In the genomic region with DNA sequence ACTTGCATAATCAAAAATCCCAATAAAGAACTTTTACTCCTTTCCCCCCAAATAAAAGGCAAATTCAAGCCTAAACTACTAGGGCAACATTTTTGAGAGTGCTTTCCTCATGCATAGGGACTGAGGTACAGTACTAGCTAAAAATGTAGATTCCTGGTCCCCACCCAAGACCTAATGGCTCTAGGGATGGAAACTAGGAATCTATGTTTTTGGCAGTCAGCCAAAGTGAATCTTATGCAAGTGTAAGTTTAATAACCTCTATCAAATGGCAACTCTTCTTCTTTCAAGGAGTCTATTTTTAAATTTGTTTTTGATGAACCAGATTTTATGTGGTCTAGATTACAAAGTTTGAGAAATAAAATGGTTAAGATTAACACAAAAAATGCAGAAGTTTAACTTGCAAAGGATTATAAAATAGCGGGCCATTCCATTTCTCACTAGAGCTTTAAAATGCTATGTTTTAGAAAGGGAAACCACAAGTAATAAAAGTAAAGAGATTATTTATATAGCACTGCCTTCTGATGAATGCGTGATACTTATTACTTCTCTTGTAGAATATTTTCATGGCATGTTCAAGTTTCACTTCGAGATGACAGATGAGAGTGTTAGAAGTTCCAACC, we compare ENCODE assay signal across 32 cellular contexts.
DNase-seq lines count a peak whose midpoint lies in the region; ATAC-seq, FAIRE-seq and TF ChIP-seq lines count a peak whose summit lies in the region.
"Had no signal": no experiment of that assay in that cellular context is flagged by ENCODE, and none has a peak within 500 bp of the region (broad histone marks: within the 10 kb centered on the region; RNA-seq: fewer than 3 reads in every experiment).

No MANE protein-coding gene starts in this region.

- no peak overlapping the region for H3K4me3 ChIP-seq in breast epithelium
- no peak overlapping the region for H3K4me3 ChIP-seq in effector memory CD4-positive, alpha-beta T cell (ENCODE audit: insufficient read depth, low read depth, low read length, poor library complexity, severe bottlenecking)
- H3K4me3 ChIP-seq: left ventricle myocardium inferior, thoracic aorta, vagina had no signal

- intact Hi-C loops in MCF 10A (cut with micrococcal nuclease), result no loop called here
- intact Hi-C loops in breast epithelium (cut with DNase I; ENCODE audit: low total_unique reads), result no loop called here

- no peak overlapping the region for H3K27ac ChIP-seq in breast epithelium
- H3K27ac ChIP-seq in effector memory CD4-positive, alpha-beta T cell (ENCODE audit: insufficient read depth, low read length, poor library complexity, severe bottlenecking), result no peak overlapping the region
- H3K27ac ChIP-seq: foreskin keratinocyte, left ventricle myocardium inferior, parathyroid adenoma, RWPE1, thoracic aorta, vagina had no signal

- H3K27ac Mint-ChIP-seq in MCF 10A (ENCODE audit: low read depth, unreplicated experiment), result no peak overlapping the region
- H3K27ac Mint-ChIP-seq: effector memory CD8-positive, alpha-beta T cell; stimulated activated naive CD8-positive, alpha-beta T cell treated with anti-CD3 and anti-CD28 coated beads, Interleukin-15, amount 100 ng/mL, for 72 hours had no signal

- no peaks in the 10 kb centered on the region for H3K36me3 Mint-ChIP-seq in MCF 10A (ENCODE audit: insufficient read depth, unreplicated experiment)

- CTCF ChIA-PET in MCF 10A (lab: Yijun Ruan, JAX), result no interaction called here

- POLR2A ChIA-PET in MCF 10A (lab: Yijun Ruan, JAX), result no interaction called here

- DNase-seq in MCF 10A (ENCODE audit: unreplicated experiment), result peak; percentile 24
- DNase-seq in breast epithelium (ENCODE audit: low spot score in 2 of 2), result no peak
- peak; percentile 46 for DNase-seq in NCI-H2171 (lab: John Stamatoyannopoulos, UW)
- no peak for DNase-seq in effector memory CD4-positive, alpha-beta T cell
- DNase-seq in stimulated activated CD4-positive, alpha-beta T cell treated with anti-CD3 and anti-CD28 coated beads, Interleukin-12 subunit alpha, Interleukin-12 subunit beta, amount 100 ng/mL, for 4 hours, result no peak
- DNase-seq in SHP77 treated with DMSO at 0.1 percent for 48 hours (lab: John Stamatoyannopoulos, UW), result no peak
- DNase-seq: activated gamma-delta T cell treated with Interleukin-2 at 50 U/mL for 16 hours; activated T-cell treated with anti-CD3 and anti-CD28 coated beads, Interleukin-2, amount 50 U/mL, for 4 hours; caudate nucleus; cortex of kidney; effector memory CD8-positive, alpha-beta T cell; foreskin keratinocyte; head of caudate nucleus; Kasumi-1; left ventricle myocardium inferior; MV-4-11; NCI-H187; NCI-H774; stimulated activated CD4-positive, alpha-beta T cell treated with anti-CD3 and anti-CD28 coated beads, Interleukin-2, amount 100 ng/mL, for 24 hours; stimulated activated naive CD8-positive, alpha-beta T cell treated with anti-CD3 and anti-CD28 coated beads, Interleukin-15, amount 100 ng/mL, for 72 hours; T-helper 1 cell had no signal

- BruUV-seq in MCF 10A (replicated peaks; lab: Mats Ljungman, UMichigan), result no TSS peak

- H3K4me1 ChIP-seq in breast epithelium, result no peaks in the 10 kb centered on the region
- no peaks in the 10 kb centered on the region for H3K4me1 ChIP-seq in effector memory CD4-positive, alpha-beta T cell (ENCODE audit: control insufficient read depth, insufficient read depth, low read length, poor library complexity, severe bottlenecking)
- H3K4me1 ChIP-seq: left ventricle myocardium inferior, parathyroid adenoma, vagina had no signal

- FAIRE-seq in endometrium (lab: Jason Lieb, UNC), result peak; percentile 72
- FAIRE-seq: G401.6, keratinocyte, TTC549 had no signal

- TF ChIP-seq POLR2A in breast epithelium (IDR thresholded peaks at IDR 0.05), result no peak

- no peaks in the 10 kb centered on the region for H3K36me3 ChIP-seq in breast epithelium
- no peaks in the 10 kb centered on the region for H3K36me3 ChIP-seq in effector memory CD4-positive, alpha-beta T cell (ENCODE audit: control insufficient read depth, insufficient read depth, low read length)
- H3K36me3 ChIP-seq: left ventricle myocardium inferior, thoracic aorta, vagina had no signal

- no peaks in the 10 kb centered on the region for H3K9me3 ChIP-seq in breast epithelium
- H3K9me3 ChIP-seq in effector memory CD4-positive, alpha-beta T cell (ENCODE audit: control insufficient read depth, low read length), result no peaks in the 10 kb centered on the region
- H3K9me3 ChIP-seq: left ventricle myocardium inferior, thoracic aorta, vagina had no signal

- no peaks in the 10 kb centered on the region for H3K27me3 ChIP-seq in breast epithelium
- H3K27me3 ChIP-seq in effector memory CD4-positive, alpha-beta T cell (replicated peaks; ENCODE audit: control insufficient read depth, insufficient read depth, low read length, poor library complexity, severe bottlenecking), result no peaks in the 10 kb centered on the region
- H3K27me3 ChIP-seq: foreskin keratinocyte, vagina had no signal

- H3K9me3 Mint-ChIP-seq in MCF 10A (ENCODE audit: unreplicated experiment), result no peaks in the 10 kb centered on the region
- H3K9me3 Mint-ChIP-seq: activated T-cell treated with anti-CD3 and anti-CD28 coated beads, Interleukin-2, amount 50 U/mL, for 4 hours; effector memory CD8-positive, alpha-beta T cell; neural crest cell; stimulated activated naive CD8-positive, alpha-beta T cell treated with anti-CD3 and anti-CD28 coated beads, Interleukin-15, amount 100 ng/mL, for 72 hours had no signal

- ATAC-seq in GM18873 (IDR thresholded peaks at IDR 0.05; ENCODE audit: low FRiP score, unreplicated experiment), result no peak
- ATAC-seq: activated T-cell treated with anti-CD3 and anti-CD28 coated beads, Interleukin-2, amount 50 U/mL, for 4 hours; effector memory CD8-positive, alpha-beta T cell; foreskin keratinocyte; HCT116; stimulated activated naive CD8-positive, alpha-beta T cell treated with anti-CD3 and anti-CD28 coated beads, Interleukin-15, amount 100 ng/mL, for 72 hours had no signal

- H3K4me3 Mint-ChIP-seq in MCF 10A (ENCODE audit: unreplicated experiment), result no peak overlapping the region
- H3K4me3 Mint-ChIP-seq: activated T-cell treated with anti-CD3 and anti-CD28 coated beads, Interleukin-2, amount 50 U/mL, for 4 hours; effector memory CD8-positive, alpha-beta T cell; neural crest cell; stimulated activated naive CD8-positive, alpha-beta T cell treated with anti-CD3 and anti-CD28 coated beads, Interleukin-15, amount 100 ng/mL, for 72 hours had no signal

- H3K27me3 Mint-ChIP-seq in MCF 10A (ENCODE audit: insufficient read depth, unreplicated experiment), result no peaks in the 10 kb centered on the region
- H3K27me3 Mint-ChIP-seq: effector memory CD8-positive, alpha-beta T cell; stimulated activated naive CD8-positive, alpha-beta T cell treated with anti-CD3 and anti-CD28 coated beads, Interleukin-15, amount 100 ng/mL, for 72 hours had no signal

- no peaks in the 10 kb centered on the region for H3K4me1 Mint-ChIP-seq in MCF 10A (ENCODE audit: insufficient read depth, unreplicated experiment)
- H3K4me1 Mint-ChIP-seq: stimulated activated naive CD8-positive, alpha-beta T cell treated with anti-CD3 and anti-CD28 coated beads, Interleukin-15, amount 100 ng/mL, for 72 hours had no signal

- TF ChIP-seq CTCF in MCF 10A (IDR thresholded peaks at IDR 0.05; ENCODE audit: unreplicated experiment), result no peak
- no peak for TF ChIP-seq CTCF in breast epithelium (IDR thresholded peaks at IDR 0.05)

Comparison
In these comparisons a context has a peak if more than half of its experiments do, and no peak if none do; other contexts are left out.
1. DNase-seq: peak in MCF 10A (single experiment) and NCI-H2171 (single experiment); none in breast epithelium (0 of 2), effector memory CD4-positive, alpha-beta T cell (0 of 3), stimulated activated CD4-positive, alpha-beta T cell treated with anti-CD3 and anti-CD28 coated beads, Interleukin-12 subunit alpha, Interleukin-12 subunit beta, amount 100 ng/mL, for 4 hours (single experiment) and SHP77 treated with DMSO at 0.1 percent for 48 hours (single experiment).